ENCODE assay signal across 18 cellular contexts in the genomic region with DNA sequence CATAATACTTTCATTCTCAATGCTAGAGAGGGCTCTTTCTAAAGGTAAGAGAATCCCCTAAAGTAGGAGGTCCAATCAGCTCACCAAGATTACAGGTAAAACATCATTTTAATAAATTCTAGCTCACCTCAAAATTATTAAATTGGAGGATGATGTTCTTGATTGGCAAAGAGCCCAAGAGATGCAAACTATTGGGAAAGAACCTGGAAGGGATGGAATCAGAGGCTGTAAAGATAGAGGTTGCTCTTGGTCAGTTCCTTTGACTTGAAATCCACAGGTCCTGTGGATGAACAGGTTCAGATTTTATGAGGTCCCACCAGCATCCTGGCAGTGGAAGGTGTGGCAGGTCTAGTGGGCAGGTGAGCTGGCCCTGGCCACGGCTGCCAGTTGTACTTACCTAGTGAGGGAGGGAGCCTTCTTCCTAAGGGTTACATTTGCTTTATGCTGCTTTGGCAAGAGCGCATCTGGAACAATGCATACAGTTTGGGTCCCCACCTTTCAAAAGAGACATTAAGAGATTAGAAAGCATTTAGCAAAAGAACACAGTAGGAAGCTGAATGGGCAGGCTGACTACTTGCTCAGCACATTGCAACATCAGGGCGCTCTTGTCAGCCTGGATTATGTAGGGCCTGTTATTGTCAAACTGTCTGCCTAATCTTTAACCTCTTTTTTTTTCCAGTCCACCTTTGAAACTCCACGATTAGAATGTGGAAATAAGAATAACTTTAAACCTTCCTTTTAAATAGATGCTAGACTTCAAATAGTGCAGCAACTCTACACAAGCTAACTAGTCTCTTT.
DNase-seq lines count a peak whose midpoint lies in the region; TF ChIP-seq lines count a peak whose summit lies in the region.
"Had no signal": no experiment of that assay in that cellular context is flagged by ENCODE, and none has a peak within 500 bp of the region (broad histone marks: within the 10 kb centered on the region; RNA-seq: fewer than 3 reads in every experiment).

No MANE protein-coding gene starts in this region.

- POLR2A ChIA-PET in MCF 10A (lab: Yijun Ruan, JAX): interaction anchor here (0.6 to 10.5 kb wide), 26 partner anchors 8 to 1140 kb away, joined by 3 to 146 read pairs (median 5); a partner anchor contains a TSS

- no peak for TF ChIP-seq POLR2A in breast epithelium (IDR thresholded peaks at IDR 0.05)
- TF ChIP-seq POLR2A in adrenal gland (IDR thresholded peaks at IDR 0.05): no peak

- no peaks in the 10 kb centered on the region for H3K9me3 Mint-ChIP-seq in MCF 10A (ENCODE audit: unreplicated experiment)
- H3K9me3 Mint-ChIP-seq: CD4-positive, CD25-positive, alpha-beta regulatory T cell; neural crest cell; T-helper 2 cell treated with Interferon-gamma antibody and Interleukin-4, amounts not matched to agents 5 μg/mL and 100 μg/mL, for 36 hours had no signal

- WGBS in adrenal gland, 4 donors: 58 to 72% (median 69%) methylated on average over 3 to 4 of the region's 4 CpGs

- no peaks in the 10 kb centered on the region for H3K36me3 ChIP-seq in breast epithelium
- H3K36me3 ChIP-seq in adrenal gland (replicated peaks in 1 of 2): no peaks in the 10 kb centered on the region
- no peaks in the 10 kb centered on the region for H3K36me3 ChIP-seq in skeletal muscle satellite cell (ENCODE audit: insufficient read depth, low read length)
- H3K36me3 ChIP-seq: SJSA1 had no signal

- DNase-seq in MCF 10A (ENCODE audit: unreplicated experiment) (peak; percentile 64), breast epithelium (ENCODE audit: low spot score in 2 of 2) (no peak), adrenal gland (peak in 6 of 7 donors; percentile 32 to 68 (median 54)), fibroblast of the aortic adventitia (ENCODE audit: low read depth) (peak; percentile 80), T1000 (lab: John Stamatoyannopoulos, UW) (no peak), HUDEP-2 (lab: John Stamatoyannopoulos, UW; ENCODE audit: unreplicated experiment in 76 of 76) (no peak), cerebellar nuclear complex (lab: John Stamatoyannopoulos, UW) (no peak)
- DNase-seq: activated CD4-positive, alpha-beta T cell treated with anti-CD3 and anti-CD28 coated beads for 48 hours; activated naive CD4-positive, alpha-beta T cell; CD4-positive, CD25-positive, alpha-beta regulatory T cell; DMS53; islet precursor cell; NCI-H1694; stimulated activated CD4-positive, alpha-beta T cell treated with anti-CD3 and anti-CD28 coated beads, Interleukin-2, amount 100 ng/mL, for 24 hours had no signal

- H3K4me1 ChIP-seq in breast epithelium (no peaks in the 10 kb centered on the region), adrenal gland (replicated peaks in 1 of 2) (peaks cover 13 to 17% of the 10 kb centered on the region in 2 donors), skeletal muscle satellite cell (ENCODE audit: control insufficient read depth, insufficient read depth, low read length) (peaks cover 59% of the 10 kb centered on the region)

- H3K4me3 Mint-ChIP-seq in MCF 10A (ENCODE audit: unreplicated experiment): no peak overlapping the region
- H3K4me3 Mint-ChIP-seq: CD4-positive, CD25-positive, alpha-beta regulatory T cell; neural crest cell; T-helper 2 cell treated with Interferon-gamma antibody and Interleukin-4, amounts not matched to agents 5 μg/mL and 100 μg/mL, for 36 hours had no signal

- H3K9me3 ChIP-seq in breast epithelium (no peaks in the 10 kb centered on the region), adrenal gland (replicated peaks in 1 of 3) (no peaks in the 10 kb centered on the region), skeletal muscle satellite cell (replicated peaks; ENCODE audit: low read length) (no peaks in the 10 kb centered on the region)
- H3K9me3 ChIP-seq: SJSA1 had no signal

- BruUV-seq in MCF 10A (replicated peaks; lab: Mats Ljungman, UMichigan): no TSS peak

- H3K4me2 ChIP-seq in skeletal muscle satellite cell (ENCODE audit: low read length): no peak overlapping the region

- CTCF ChIA-PET in MCF 10A (lab: Yijun Ruan, JAX): interaction anchor here (0.6 to 8.6 kb wide), 14 partner anchors 13 to 253 kb away, joined by 3 to 74 read pairs (median 4); a partner anchor contains a TSS

- peak overlapping the region; percentile 28 for H3K27ac Mint-ChIP-seq in MCF 10A (ENCODE audit: low read depth, unreplicated experiment)
- H3K27ac Mint-ChIP-seq: CD4-positive, CD25-positive, alpha-beta regulatory T cell; T-helper 2 cell treated with Interferon-gamma antibody and Interleukin-4, amounts not matched to agents 5 μg/mL and 100 μg/mL, for 36 hours had no signal

- H3K36me3 Mint-ChIP-seq in MCF 10A (ENCODE audit: insufficient read depth, unreplicated experiment): peaks cover 18% of the 10 kb centered on the region
- H3K36me3 Mint-ChIP-seq: CD4-positive, CD25-positive, alpha-beta regulatory T cell had no signal

- H3K4me1 Mint-ChIP-seq in MCF 10A (ENCODE audit: insufficient read depth, unreplicated experiment): peaks cover 51% of the 10 kb centered on the region

- H3K4me3 ChIP-seq in breast epithelium: no peak overlapping the region
- no peak overlapping the region for H3K4me3 ChIP-seq in adrenal gland
- no peak overlapping the region for H3K4me3 ChIP-seq in fibroblast of the aortic adventitia (ENCODE audit: low read depth, low read length)
- no peak overlapping the region for H3K4me3 ChIP-seq in skeletal muscle satellite cell (ENCODE audit: low read length)
- H3K4me3 ChIP-seq: SJSA1 had no signal

- peak overlapping the region; percentile 7 for H3K9ac ChIP-seq in skeletal muscle satellite cell (ENCODE audit: low read depth, low read length)

- H3K27me3 Mint-ChIP-seq in MCF 10A (ENCODE audit: insufficient read depth, unreplicated experiment): no peaks in the 10 kb centered on the region

- H3K27me3 ChIP-seq in breast epithelium: no peaks in the 10 kb centered on the region
- H3K27me3 ChIP-seq in adrenal gland: no peaks in the 10 kb centered on the region
- H3K27me3 ChIP-seq in skeletal muscle satellite cell (ENCODE audit: control insufficient read depth, insufficient read depth, low read length): no peaks in the 10 kb centered on the region
- H3K27me3 ChIP-seq: SJSA1 had no signal

- TF ChIP-seq CTCF in MCF 10A (IDR thresholded peaks at IDR 0.05; ENCODE audit: unreplicated experiment): no peak
- TF ChIP-seq CTCF in breast epithelium (IDR thresholded peaks at IDR 0.05): no peak
- TF ChIP-seq CTCF in adrenal gland (IDR thresholded peaks at IDR 0.05): no peak
- no peak for TF ChIP-seq CTCF in fibroblast of the aortic adventitia (IDR thresholded peaks at IDR 0.05; ENCODE audit: insufficient read depth, low read length)

- intact Hi-C loops in MCF 10A (cut with micrococcal nuclease) (no loop called here), breast epithelium (cut with DNase I; ENCODE audit: low total_unique reads) (no loop called here), adrenal gland (cut with DNase I) (no loop called here)

- H3K27ac ChIP-seq in breast epithelium (no peak overlapping the region), adrenal gland (peak overlapping the region in 4 of 5 donors; percentile 17 to 42 (median 26))
- H3K27ac ChIP-seq: SJSA1 had no signal

Comparison
In these comparisons a context has a peak if more than half of its experiments do, and no peak if none do; other contexts are left out.
1. DNase-seq: peak in MCF 10A (single experiment), adrenal gland (6 of 7) and fibroblast of the aortic adventitia (single experiment); none in breast epithelium (0 of 2), T1000 (single experiment), HUDEP-2 (0 of 76) and cerebellar nuclear complex (0 of 2).
2. H3K27ac ChIP-seq: peak in adrenal gland (4 of 5); none in breast epithelium (0 of 2).